In the genomic region with DNA sequence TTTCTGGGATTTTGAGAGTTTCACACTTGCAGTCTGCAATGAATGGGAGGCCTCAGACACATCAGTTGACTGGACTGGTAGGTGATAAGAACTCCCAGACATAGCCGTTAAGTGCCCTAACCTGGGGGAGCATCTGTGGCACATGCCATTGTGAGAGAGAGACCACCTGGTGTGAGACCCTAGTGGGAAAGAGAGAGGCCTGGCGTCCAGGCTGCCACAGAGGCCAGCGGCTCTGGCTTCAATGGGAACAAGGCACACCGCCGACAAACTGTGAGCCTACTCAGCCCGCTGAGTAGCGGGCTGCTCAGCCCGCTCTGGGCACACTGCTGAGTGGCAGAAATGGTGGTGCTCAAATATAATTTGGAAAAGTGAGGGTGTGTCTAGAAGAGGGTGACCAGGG, we compare ENCODE assay signal across 31 cellular contexts.
"Had no signal": no experiment of that assay in that cellular context is flagged by ENCODE, and none has a peak within 500 bp of the region (broad histone marks: within the 10 kb centered on the region; RNA-seq: fewer than 3 reads in every experiment).

No MANE protein-coding gene starts in this region.

- DNase-seq: activated B cell treated with CpG ODN at 0.5 μM for 24 hours; activated CD4-positive, alpha-beta T cell treated with anti-CD3 and anti-CD28 coated beads for 48 hours; activated CD4-positive, alpha-beta T cell treated with anti-CD3 and anti-CD28 coated beads, Interleukin-2, amount 50 U/mL, for 1 hour; activated CD4-positive, alpha-beta T cell treated with anti-CD3 and anti-CD28 coated beads, Interleukin-2, amount 50 U/mL, for 48 hours; activated CD8-positive, alpha-beta memory T cell treated with anti-CD3 and anti-CD28 coated beads for 24 hours; activated CD8-positive, alpha-beta T cell treated with anti-CD3 and anti-CD28 coated beads for 36 hours; activated effector memory CD4-positive, alpha-beta T cell treated with Interleukin-2 at 50 U/mL for 16 hours; activated gamma-delta T cell treated with Interleukin-2 at 50 U/mL for 16 hours; activated naive CD4-positive, alpha-beta T cell treated with anti-CD3 and anti-CD28 coated beads, Interleukin-2, amount 50 U/mL, for 16 hours; activated naive CD4-positive, alpha-beta T cell treated with Interleukin-2 at 50 U/mL for 16 hours; activated T-cell treated with anti-CD3 and anti-CD28 coated beads, Interleukin-2, amount 50 U/mL, for 4 hours; amniotic stem cell; anterior cingulate cortex; brain microvascular endothelial cell; dermis blood vessel endothelial cell; effector CD4-positive, alpha-beta T cell; effector memory CD8-positive, alpha-beta T cell; esophagus squamous epithelium; foreskin melanocyte; T-helper 1 cell; T-helper 17 cell; T1000; WERI-Rb-1 had no signal

- H3K4me3 Mint-ChIP-seq: activated B cell treated with CpG ODN at 0.5 μM for 24 hours; activated CD8-positive, alpha-beta T cell treated with anti-CD3 and anti-CD28 coated beads for 36 hours; activated naive CD8-positive, alpha-beta T cell; activated T-cell treated with anti-CD3 and anti-CD28 coated beads, Interleukin-2, amount 50 U/mL, for 4 hours; activated T-helper 17 cell treated with anti-CD3 and anti-CD28 coated beads, Interleukin-2, amount 50 U/mL, for 72 hours; central memory CD8-positive, alpha-beta T cell; effector memory CD8-positive, alpha-beta T cell; T-helper 17 cell; T-helper 2 cell treated with Interferon-gamma antibody and Interleukin-4, amounts not matched to agents 5 μg/mL and 100 μg/mL, for 36 hours had no signal

- H3K27ac Mint-ChIP-seq: activated B cell treated with CpG ODN at 0.5 μM for 24 hours; activated CD8-positive, alpha-beta T cell treated with anti-CD3 and anti-CD28 coated beads for 36 hours; activated naive CD8-positive, alpha-beta T cell; activated T-helper 17 cell treated with anti-CD3 and anti-CD28 coated beads, Interleukin-2, amount 50 U/mL, for 72 hours; effector memory CD8-positive, alpha-beta T cell; T-helper 17 cell; T-helper 2 cell treated with Interferon-gamma antibody and Interleukin-4, amounts not matched to agents 5 μg/mL and 100 μg/mL, for 36 hours had no signal

- H3K27me3 Mint-ChIP-seq: activated B cell treated with CpG ODN at 0.5 μM for 24 hours; activated CD8-positive, alpha-beta T cell treated with anti-CD3 and anti-CD28 coated beads for 36 hours; activated naive CD8-positive, alpha-beta T cell; activated T-helper 17 cell treated with anti-CD3 and anti-CD28 coated beads, Interleukin-2, amount 50 U/mL, for 72 hours; central memory CD8-positive, alpha-beta T cell; effector memory CD8-positive, alpha-beta T cell; T-helper 17 cell had no signal

- H3K4me1 Mint-ChIP-seq: activated B cell treated with CpG ODN at 0.5 μM for 24 hours; activated T-helper 17 cell treated with anti-CD3 and anti-CD28 coated beads, Interleukin-2, amount 50 U/mL, for 72 hours had no signal

- ATAC-seq: activated CD4-positive, CD25-positive, alpha-beta regulatory T cell treated with anti-CD3 and anti-CD28 coated beads, Interleukin-2, amount 50 U/mL, for 24 hours; activated CD8-positive, alpha-beta T cell treated with anti-CD3 and anti-CD28 coated beads for 36 hours; activated T-cell treated with anti-CD3 and anti-CD28 coated beads, Interleukin-2, amount 50 U/mL, for 4 hours; activated T-helper 17 cell treated with anti-CD3 and anti-CD28 coated beads, Interleukin-2, amount 50 U/mL, for 72 hours; effector memory CD8-positive, alpha-beta T cell; gastroesophageal sphincter; T-helper 17 cell had no signal

- H3K9me3 Mint-ChIP-seq: activated B cell treated with CpG ODN at 0.5 μM for 24 hours; activated CD8-positive, alpha-beta T cell treated with anti-CD3 and anti-CD28 coated beads for 36 hours; activated T-cell treated with anti-CD3 and anti-CD28 coated beads, Interleukin-2, amount 50 U/mL, for 4 hours; activated T-helper 17 cell treated with anti-CD3 and anti-CD28 coated beads, Interleukin-2, amount 50 U/mL, for 72 hours; central memory CD8-positive, alpha-beta T cell; effector memory CD8-positive, alpha-beta T cell; T-helper 2 cell treated with Interferon-gamma antibody and Interleukin-4, amounts not matched to agents 5 μg/mL and 100 μg/mL, for 36 hours had no signal

- H3K27me3 ChIP-seq: brain microvascular endothelial cell, esophagus squamous epithelium, gastroesophageal sphincter had no signal

- H3K36me3 ChIP-seq: brain microvascular endothelial cell, WERI-Rb-1 had no signal

- H3K4me3 ChIP-seq: coronary artery, esophagus squamous epithelium, gastroesophageal sphincter had no signal

- H3K4me1 ChIP-seq: esophagus squamous epithelium, gastroesophageal sphincter had no signal

- H3K9me3 ChIP-seq: esophagus squamous epithelium, gastroesophageal sphincter had no signal

- H3K27ac ChIP-seq: brain microvascular endothelial cell, coronary artery, epithelial cell of prostate, esophagus squamous epithelium, gastroesophageal sphincter, WERI-Rb-1 had no signal
